In genomic region chr1:75123756-75124155, GRCh38 we compare ENCODE assay signal across 7 cellular contexts. TPM values are rescaled to one million over a fixed set of nuclear protein-coding genes. Genes with fewer than 3 reads are reported as not detected.
"Had no signal": no experiment of that assay in that cellular context is flagged by ENCODE, and none has a peak within 500 bp of the region (broad histone marks: within the 10 kb centered on the region; RNA-seq: fewer than 3 reads in every experiment).

No MANE protein-coding gene starts in this region.

- DNase-seq: IMR-90, KBM-7 had no signal

- H3K27ac ChIP-seq: HL-60 had no signal

- H3K4me3 ChIP-seq: K562 had no signal

RNA-seq across cellular contexts. Expression of gene LHX8, which starts 10.4 kb away (rescaled TPM):
- total RNA-seq: HepG2, HT-29, HT1080, IMR-90, K562 had no signal
